18 cellular contexts compared by ENCODE assay signal in the genomic region with DNA sequence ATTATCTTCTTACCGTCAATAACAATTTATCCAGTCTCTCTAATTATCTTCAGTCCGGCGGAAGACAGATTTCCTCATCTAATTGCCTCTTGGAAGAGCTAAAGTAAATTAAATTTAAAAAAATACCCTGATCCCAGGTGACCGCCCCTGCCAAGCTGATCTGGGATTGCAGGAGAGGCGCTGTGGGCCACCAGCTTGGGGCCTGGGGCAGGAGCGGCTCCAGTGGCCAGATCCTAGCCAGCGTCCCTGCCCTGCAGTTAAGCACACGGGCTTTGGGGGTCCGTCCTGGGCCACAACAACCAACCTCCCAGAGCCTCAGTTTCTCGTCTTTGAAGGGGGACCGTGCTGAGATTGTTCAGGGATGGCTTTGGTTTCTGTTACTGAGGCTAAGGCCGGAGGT. TPM values are rescaled to one million over a fixed set of nuclear protein-coding genes. Genes with fewer than 3 reads are reported as not detected.
"Had no signal": no experiment of that assay in that cellular context is flagged by ENCODE, and none has a peak within 500 bp of the region (broad histone marks: within the 10 kb centered on the region; RNA-seq: fewer than 3 reads in every experiment).

No MANE protein-coding gene starts in this region.

- H3K27ac ChIP-seq: esophagus muscularis mucosa, gastroesophageal sphincter, tibial nerve had no signal

- H3K4me1 ChIP-seq: esophagus muscularis mucosa had no signal

- H3K36me3 Mint-ChIP-seq: activated CD8-positive, alpha-beta memory T cell treated with anti-CD3 and anti-CD28 coated beads, Interleukin-2, amount 10 ng/mL, durations not matched to agents 7 days and 5 days; mesothelial cell of epicardium; natural killer cell treated with Interleukin-12 subunit alpha and Interleukin-12 subunit beta and Interleukin-15 and Interleukin-18, amount 100 ng/mL, for 72 hours had no signal

- H3K4me3 Mint-ChIP-seq: activated CD4-positive, alpha-beta memory T cell treated with anti-CD3 and anti-CD28 coated beads, Interleukin-2, amount 10 ng/mL, durations not matched to agents 7 days and 5 days; activated CD4-positive, alpha-beta T cell treated with anti-CD3 and anti-CD28 coated beads for 36 hours; activated CD8-positive, alpha-beta memory T cell treated with anti-CD3 and anti-CD28 coated beads, Interleukin-2, amount 10 ng/mL, durations not matched to agents 7 days and 5 days; activated naive CD8-positive, alpha-beta T cell treated with anti-CD3 and anti-CD28 coated beads, Interleukin-2, amount 50 U/mL, for 24 hours; activated T-helper 17 cell treated with anti-CD3 and anti-CD28 coated beads, Interleukin-2, amount 50 U/mL, for 72 hours; immature natural killer cell; mesothelial cell of epicardium; natural killer cell treated with Interleukin-12 subunit alpha and Interleukin-12 subunit beta and Interleukin-15 and Interleukin-18, amount 100 ng/mL, for 72 hours had no signal

- H3K27ac Mint-ChIP-seq: activated CD4-positive, alpha-beta memory T cell treated with anti-CD3 and anti-CD28 coated beads, Interleukin-2, amount 10 ng/mL, durations not matched to agents 7 days and 5 days; activated CD4-positive, alpha-beta T cell treated with anti-CD3 and anti-CD28 coated beads for 36 hours; activated CD8-positive, alpha-beta memory T cell treated with anti-CD3 and anti-CD28 coated beads, Interleukin-2, amount 10 ng/mL, durations not matched to agents 7 days and 5 days; activated naive CD8-positive, alpha-beta T cell treated with anti-CD3 and anti-CD28 coated beads, Interleukin-2, amount 50 U/mL, for 24 hours; activated T-helper 17 cell treated with anti-CD3 and anti-CD28 coated beads, Interleukin-2, amount 50 U/mL, for 72 hours; immature natural killer cell; mesothelial cell of epicardium; natural killer cell treated with Interleukin-12 subunit alpha and Interleukin-12 subunit beta and Interleukin-15 and Interleukin-18, amount 100 ng/mL, for 72 hours had no signal

- H3K9me3 ChIP-seq: esophagus muscularis mucosa, gastroesophageal sphincter, heart right ventricle, tibial nerve had no signal

- H3K4me3 ChIP-seq: esophagus muscularis mucosa, gastroesophageal sphincter, heart right ventricle, lung, tibial nerve had no signal

- ATAC-seq: activated CD4-positive, alpha-beta T cell treated with anti-CD3 and anti-CD28 coated beads for 36 hours; activated CD8-positive, alpha-beta memory T cell treated with anti-CD3 and anti-CD28 coated beads, Interleukin-2, amount 10 ng/mL, durations not matched to agents 7 days and 5 days; activated naive CD8-positive, alpha-beta T cell treated with anti-CD3 and anti-CD28 coated beads, Interleukin-2, amount 50 U/mL, for 24 hours; activated T-helper 17 cell treated with anti-CD3 and anti-CD28 coated beads, Interleukin-2, amount 50 U/mL, for 72 hours; stimulated activated naive CD8-positive, alpha-beta T cell treated with anti-CD3 and anti-CD28 coated beads, Interleukin-15, Interleukin-2, amounts not matched to agents 100 U/mL and 50 U/mL, for 24 hours had no signal

- H3K36me3 ChIP-seq: esophagus muscularis mucosa, gastroesophageal sphincter, heart right ventricle, tibial nerve had no signal

- H3K4me1 Mint-ChIP-seq: mesothelial cell of epicardium had no signal

- DNase-seq: activated CD4-positive, alpha-beta memory T cell treated with anti-CD3 and anti-CD28 coated beads, Interleukin-2, amount 10 ng/mL, durations not matched to agents 7 days and 5 days; activated CD4-positive, alpha-beta T cell treated with anti-CD3 and anti-CD28 coated beads for 36 hours; activated CD8-positive, alpha-beta memory T cell treated with anti-CD3 and anti-CD28 coated beads, Interleukin-2, amount 10 ng/mL, durations not matched to agents 7 days and 5 days; activated naive CD4-positive, alpha-beta T cell treated with Interleukin-2 at 50 U/mL for 16 hours; activated naive CD8-positive, alpha-beta T cell treated with anti-CD3 and anti-CD28 coated beads, Interleukin-2, amount 50 U/mL, for 24 hours; cerebellar nuclear complex; effector CD4-positive, alpha-beta T cell; heart right ventricle; immature natural killer cell; stimulated activated naive CD8-positive, alpha-beta T cell treated with anti-CD3 and anti-CD28 coated beads, Interleukin-15, Interleukin-2, amounts not matched to agents 100 U/mL and 50 U/mL, for 24 hours; SW 1271 had no signal

- H3K9me3 Mint-ChIP-seq: immature natural killer cell had no signal

RNA-seq across cellular contexts. Expression of a gene that starts 12.4 kb away (rescaled TPM):
- polyA plus RNA-seq: immature natural killer cell had no signal
